Comparison of ENCODE assay signal across 9 cellular contexts in genomic region chr9:5186416-5187169, GRCh38. TPM values are rescaled to one million over a fixed set of nuclear protein-coding genes. Genes with fewer than 3 reads are reported as not detected.
A peak's percentile ranks its signal among the peaks of the same experiment; 100 is the strongest.
DNase-seq lines count a peak whose midpoint lies in the region; ATAC-seq and TF ChIP-seq lines count a peak whose summit lies in the region.
"Had no signal": no experiment of that assay in that cellular context is flagged by ENCODE, and none has a peak within 500 bp of the region (broad histone marks: within the 10 kb centered on the region; RNA-seq: fewer than 3 reads in every experiment).

No MANE protein-coding gene starts in this region.

- no peaks in the 10 kb centered on the region for H4K20me1 ChIP-seq in PC-3 (ENCODE audit: low read length)

- no peak overlapping the region for H3K14ac ChIP-seq in trophoblast cell (ENCODE audit: low read length)

- no CpG with 5 or more reads among the region's 8 CpGs for WGBS in trophoblast cell (ENCODE audit: extremely low coverage, insufficient coverage, insufficient read length)

- no peaks in the 10 kb centered on the region for H3K9me2 ChIP-seq in PC-3 (replicated peaks; ENCODE audit: low read length)

- H3K23ac ChIP-seq in trophoblast cell (ENCODE audit: low read length): no peak overlapping the region

- H2BK120ac ChIP-seq in trophoblast cell (ENCODE audit: insufficient read depth, low read length, poor library complexity): no peak overlapping the region

- no peak overlapping the region for H2AK5ac ChIP-seq in trophoblast cell (ENCODE audit: low read length)

- no TSS peak for BruUV-seq in PC-3 (replicated peaks; lab: Mats Ljungman, UMichigan)

- no peaks in the 10 kb centered on the region for H3F3A ChIP-seq in PC-3 (ENCODE audit: low read length, unreplicated experiment)

- H3K9ac ChIP-seq in PC-3 (ENCODE audit: low read length) (no peak overlapping the region), trophoblast cell (ENCODE audit: low read length) (no peak overlapping the region)

- H3K27me3 ChIP-seq in PC-3 (ENCODE audit: low read length): no peaks in the 10 kb centered on the region
- H3K27me3 ChIP-seq in foreskin keratinocyte: no peaks in the 10 kb centered on the region
- H3K27me3 ChIP-seq in trophoblast cell (ENCODE audit: insufficient read depth, low read length): no peaks in the 10 kb centered on the region

- CTCF ChIA-PET in PC-3 (lab: Charles Lee): interaction anchor here (0.5 to 1.1 kb wide), 9 partner anchors 77 to 426 kb away, joined by 3 to 9 read pairs (median 4); partner anchors contain the start of gene PLGRKT

- H3K79me2 ChIP-seq in PC-3 (ENCODE audit: low read length): no peaks in the 10 kb centered on the region
- H3K79me2 ChIP-seq in trophoblast cell (ENCODE audit: control insufficient read depth, insufficient read depth, low read length, poor library complexity): no peaks in the 10 kb centered on the region

- no peaks in the 10 kb centered on the region for H3K4me1 ChIP-seq in PC-3 (ENCODE audit: insufficient read depth, low read length)
- no peaks in the 10 kb centered on the region for H3K4me1 ChIP-seq in foreskin keratinocyte
- H3K4me1 ChIP-seq in trophoblast cell (ENCODE audit: control insufficient read depth in 1 of 2, insufficient read depth in 2 of 2, low read length in 2 of 2): no peaks in the 10 kb centered on the region

- no peaks in the 10 kb centered on the region for H3K9me3 ChIP-seq in PC-3 (ENCODE audit: low read length)
- H3K9me3 ChIP-seq in trophoblast cell (ENCODE audit: insufficient read depth, low read depth, low read length): no peaks in the 10 kb centered on the region

- H3K4me2 ChIP-seq in PC-3 (ENCODE audit: low read length) (peak overlapping the region; percentile 43), trophoblast cell (ENCODE audit: low read length) (no peak overlapping the region)

- H3K4ac ChIP-seq in trophoblast cell (ENCODE audit: low read depth, low read length): no peak overlapping the region

- POLR2A ChIA-PET in PC-3 (lab: Charles Lee; ENCODE audit: unreplicated experiment): no interaction called here

- no peaks in the 10 kb centered on the region for H3K36me3 ChIP-seq in PC-3 (ENCODE audit: low read depth, low read length)
- no peaks in the 10 kb centered on the region for H3K36me3 ChIP-seq in trophoblast cell (ENCODE audit: control insufficient read depth in 1 of 2, insufficient read depth in 2 of 2, low read length in 2 of 2)

- no peak overlapping the region for H4K8ac ChIP-seq in trophoblast cell (ENCODE audit: low read depth, low read length)

- ATAC-seq in PC-3 (peak; percentile 83), foreskin keratinocyte (peak; percentile 91), HG03565 (IDR thresholded peaks at IDR 0.05; ENCODE audit: unreplicated experiment) (no peak), HG03159 (IDR thresholded peaks at IDR 0.05; ENCODE audit: unreplicated experiment) (no peak)

- no peak overlapping the region; the same call in 1 of the 2 replicates for H2AFZ ChIP-seq in PC-3 (ENCODE audit: low read length)
- H2AFZ ChIP-seq in trophoblast cell (ENCODE audit: insufficient read depth, low read length, poor library complexity): no peak overlapping the region

- H3K79me1 ChIP-seq in trophoblast cell (ENCODE audit: low read length): no peaks in the 10 kb centered on the region

- no peak overlapping the region for H4K91ac ChIP-seq in trophoblast cell (ENCODE audit: low read depth, low read length)

- H4K12ac ChIP-seq in trophoblast cell (ENCODE audit: low read depth, low read length): no peak overlapping the region

- no peak overlapping the region for H3K18ac ChIP-seq in trophoblast cell (ENCODE audit: low read length)

- DNase-seq in DMS53 (lab: John Stamatoyannopoulos, UW) (peak; percentile 89), HS-5 (ENCODE audit: low read depth) (peak; percentile 8), PC-3 (peak; percentile 71), foreskin keratinocyte (peak; percentile 13 to 55), trophoblast cell (peak; percentile 65 to 79)
- peak; percentile 31 for DNase-seq in activated T-helper 9 cell treated with anti-CD3 and anti-CD28 coated beads, Interleukin-2, amount 50 U/mL, for 16 hours (ENCODE audit: low read depth)

- TF ChIP-seq CTCF in PC-3 (conservative IDR thresholded peaks at IDR 0.05; ENCODE audit: low read depth, low read length): peak; percentile 76
- peak; percentile 84 for TF ChIP-seq CTCF in foreskin keratinocyte (conservative IDR thresholded peaks at IDR 0.05)

- H2BK12ac ChIP-seq in trophoblast cell (ENCODE audit: low read length): no peak overlapping the region

- H3K4me3 ChIP-seq in PC-3 (ENCODE audit: low read length): no peak overlapping the region
- H3K4me3 ChIP-seq in trophoblast cell (ENCODE audit: low read depth, low read length): no peak overlapping the region

- H3K27ac ChIP-seq in PC-3 (ENCODE audit: low read length) (no peak overlapping the region), foreskin keratinocyte (no peak overlapping the region), trophoblast cell (ENCODE audit: low read depth, low read length) (no peak overlapping the region)

- no peak overlapping the region for H2BK5ac ChIP-seq in trophoblast cell (ENCODE audit: low read depth, low read length, poor library complexity)

- intact Hi-C loops in PC-3 (cut with micrococcal nuclease): loop anchor here (1.0 to 5.0 kb wide), 4 partner anchors 76 to 404 kb away; no protein-coding TSS in a partner anchor

RNA-seq across cellular contexts. Expression of gene INSL6, which starts 1.2 kb away (rescaled TPM):
- total RNA-seq in PC-3 (2014; rRNA removed) (not detected in 2 replicates), foreskin keratinocyte (not detected in 2 replicates)
- polyA plus RNA-seq in foreskin keratinocyte: not detected in 2 replicates
- 0.07 TPM in 1 of 2 replicates, not detected in the other for polyA plus RNA-seq in trophoblast cell (2013)
- total RNA-seq: activated CD8-positive, alpha-beta memory T cell treated with anti-CD3 and anti-CD28 coated beads for 36 hours had no signal

RNA-seq across cellular contexts. Expression of gene INSL4, which starts 44.6 kb away (rescaled TPM):
- total RNA-seq in PC-3 (2014; rRNA removed): not detected in 2 replicates
- not detected in 2 replicates for total RNA-seq in foreskin keratinocyte
- not detected in 2 replicates for polyA plus RNA-seq in foreskin keratinocyte
- 81.4 and 91.2 TPM in 2 replicates for polyA plus RNA-seq in trophoblast cell (2013)
- total RNA-seq: activated CD8-positive, alpha-beta memory T cell treated with anti-CD3 and anti-CD28 coated beads for 36 hours had no signal

Comparison
In these comparisons a context has a peak if more than half of its experiments do, and no peak if none do; other contexts are left out.
1. DNase-seq: peak in every context shown above with its lines; median percentile 89 in DMS53; 72 in trophoblast cell; 71 in PC-3; 34 in foreskin keratinocyte; 31 in activated T-helper 9 cell treated with anti-CD3 and anti-CD28 coated beads, Interleukin-2, amount 50 U/mL, for 16 hours; 8 in HS-5.
2. ATAC-seq: peak in PC-3 (single experiment) and foreskin keratinocyte (single experiment); none in HG03565 (single experiment) and HG03159 (single experiment).